22 cellular contexts compared by ENCODE assay signal in the genomic region with DNA sequence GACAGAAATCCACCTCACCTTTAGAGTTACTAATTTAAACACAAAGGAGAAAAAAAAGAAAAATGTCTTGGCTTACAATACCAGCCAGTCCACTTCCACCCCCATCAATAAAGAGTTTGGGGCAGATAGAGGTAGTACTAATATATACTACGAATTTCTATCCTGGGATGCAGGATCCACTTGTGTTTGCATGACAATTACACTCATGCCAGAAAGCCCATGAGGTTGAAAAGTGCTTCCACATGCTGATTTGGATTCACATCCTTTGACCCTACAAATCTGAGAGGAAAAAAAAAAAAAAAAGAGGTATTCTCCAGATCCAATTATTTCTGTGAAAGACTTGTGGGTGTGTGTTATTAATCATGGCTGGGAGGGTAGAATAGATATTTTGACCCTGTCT.
"Had no signal": no experiment of that assay in that cellular context is flagged by ENCODE, and none has a peak within 500 bp of the region (broad histone marks: within the 10 kb centered on the region; RNA-seq: fewer than 3 reads in every experiment).

No MANE protein-coding gene starts in this region.

- H3K4me1 Mint-ChIP-seq: IgD-negative memory B cell had no signal

- H3K4me3 ChIP-seq: K562 had no signal

- H3K27ac ChIP-seq: HL-60, KMS-11, RWPE1 had no signal

- ATAC-seq: K562, Panc1, PC-3 had no signal

- H3K9me3 ChIP-seq: SK-N-SH had no signal

- DNase-seq: Kasumi-1, MM.1S, NCI-H1092 treated with DMSO at 0.1 percent for 48 hours, NCI-H1436, NCI-H187, NCI-H2029, NCI-H2081 treated with DMSO at 0.1 percent for 48 hours, NCI-H2171, NCI-H446, NCI-H510A, NCI-H524 treated with DMSO at 0.1 percent for 48 hours, NCI-H69, NCI-H774, SHP77, SK-N-SH had no signal

- H3K27ac Mint-ChIP-seq: IgD-negative memory B cell had no signal

- H3K27me3 Mint-ChIP-seq: IgD-negative memory B cell had no signal

- H3K4me3 Mint-ChIP-seq: IgD-negative memory B cell had no signal

- H3K36me3 Mint-ChIP-seq: IgD-negative memory B cell had no signal
